ENCODE assay signal across 22 cellular contexts in the genomic region with DNA sequence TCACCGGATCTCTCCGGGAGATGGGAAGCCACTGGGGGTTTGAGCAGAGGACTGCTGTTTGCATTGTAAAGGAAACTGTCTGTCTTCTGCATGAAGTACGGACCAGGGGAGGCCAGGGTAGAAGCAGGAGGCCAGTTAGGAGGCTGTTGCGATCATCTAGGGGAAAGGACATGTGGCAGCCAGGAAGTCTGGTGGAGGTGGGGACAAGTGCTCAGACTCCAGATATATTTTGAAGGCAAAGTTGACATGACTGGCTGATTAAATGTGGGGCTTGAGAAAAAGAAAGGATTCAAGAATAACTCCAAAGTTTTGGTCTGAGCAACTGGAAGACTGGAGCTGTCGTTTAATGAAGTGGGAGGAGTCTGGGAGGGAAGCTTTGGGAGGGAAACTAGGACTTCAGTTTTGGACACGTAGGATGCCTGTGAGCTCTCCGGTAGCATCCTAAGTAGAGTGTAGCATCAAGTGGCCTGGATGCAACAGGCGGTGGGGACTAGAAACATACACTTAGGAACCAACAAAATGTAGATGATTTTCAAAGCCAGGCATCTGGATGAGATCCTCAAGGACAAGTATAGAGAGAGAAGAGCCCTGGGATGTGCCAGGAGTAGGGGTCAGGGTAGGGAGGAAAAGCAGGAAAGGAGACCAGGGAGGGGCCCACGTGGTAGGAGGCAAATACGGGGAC. TPM values are rescaled to one million over a fixed set of nuclear protein-coding genes. Genes with fewer than 3 reads are reported as not detected.
"Had no signal": no experiment of that assay in that cellular context is flagged by ENCODE, and none has a peak within 500 bp of the region (broad histone marks: within the 10 kb centered on the region; RNA-seq: fewer than 3 reads in every experiment).

No MANE protein-coding gene starts in this region.

- H3K4me1 ChIP-seq: psoas muscle had no signal

- H3K27ac ChIP-seq: coronary artery, neutrophil, psoas muscle, tibial artery, upper lobe of left lung, vagina had no signal

- ATAC-seq: left lobe of liver; naive thymus-derived CD8-positive, alpha-beta T cell; psoas muscle; sciatic nerve had no signal

- H3K36me3 ChIP-seq: neutrophil, stomach, tibial artery, upper lobe of left lung, vagina had no signal

- H3K4me3 ChIP-seq: coronary artery, psoas muscle, stomach, tibial artery, upper lobe of left lung, vagina had no signal

- H3K9me3 ChIP-seq: neutrophil, psoas muscle, stomach, tibial artery, upper lobe of left lung, vagina had no signal

- H3K27me3 ChIP-seq: neutrophil, upper lobe of left lung, vagina had no signal

- DNase-seq: effector CD8-positive, alpha-beta T cell; foreskin melanocyte; kidney glomerular epithelial cell; mammary epithelial cell; naive thymus-derived CD8-positive, alpha-beta T cell; psoas muscle; retina; stimulated activated naive CD4-positive, alpha-beta T cell; stomach; tibial artery; upper lobe of left lung had no signal

RNA-seq across cellular contexts. Expression of a gene that starts 3.5 kb away (rescaled TPM):
- total RNA-seq: dermis microvascular lymphatic vessel endothelial cell; mesenteric fat pad; mononuclear cell; naive thymus-derived CD8-positive, alpha-beta T cell; osteoblast; psoas muscle; sciatic nerve; skeletal muscle tissue had no signal
- polyA plus RNA-seq: neural cell had no signal

RNA-seq across cellular contexts. Expression of a gene that starts 11.9 kb away (rescaled TPM):
- total RNA-seq: mammary epithelial cell; naive thymus-derived CD8-positive, alpha-beta T cell; osteoblast had no signal
- polyA plus RNA-seq: mammary epithelial cell; naive thymus-derived CD8-positive, alpha-beta T cell; neural cell had no signal

RNA-seq across cellular contexts. Expression of a gene that starts 19.1 kb away (rescaled TPM):
- total RNA-seq: dermis microvascular lymphatic vessel endothelial cell; mesenteric fat pad; naive thymus-derived CD8-positive, alpha-beta T cell; osteoblast; psoas muscle had no signal
- polyA plus RNA-seq: neural cell, psoas muscle had no signal

RNA-seq across cellular contexts. Expression of a gene that starts 48.7 kb away (rescaled TPM):
- total RNA-seq: naive thymus-derived CD8-positive, alpha-beta T cell; osteoblast; skeletal muscle tissue; stomach; vagina had no signal
- polyA plus RNA-seq: naive thymus-derived CD8-positive, alpha-beta T cell; neural cell; stomach had no signal
